In genomic region chr11:63813563-63814382, GRCh38 we compare ENCODE assay signal across 8 cellular contexts. TPM values are rescaled to one million over a fixed set of nuclear protein-coding genes. Genes with fewer than 3 reads are reported as not detected.
DNase-seq lines count a peak whose midpoint lies in the region; ATAC-seq and TF ChIP-seq lines count a peak whose summit lies in the region.

No MANE protein-coding gene starts in this region.

- H3K27ac ChIP-seq in coronary artery, result peak overlapping the region; percentile 65 to 90

- TF ChIP-seq CTCF in coronary artery (IDR thresholded peaks at IDR 0.05), result no peak

- peak; percentile 77 for DNase-seq in GM03348 (ENCODE audit: low spot score)
- peak; percentile 70 for DNase-seq in KG1 (lab: John Stamatoyannopoulos, UW)
- DNase-seq in UCSD-AML1 (lab: John Stamatoyannopoulos, UW; ENCODE audit: unreplicated experiment), result peak; percentile 71
- DNase-seq in coronary artery (ENCODE audit: low spot score), result no peak
- DNase-seq in left colon, result peak; percentile 56
- peak; percentile 25 for DNase-seq in stimulated activated CD4-positive, alpha-beta T cell treated with anti-CD3 and anti-CD28 coated beads, Interleukin-4, amount 100 ng/mL, for 24 hours
- no peak for DNase-seq in DMS153 treated with DMSO at 0.1 percent for 48 hours (lab: John Stamatoyannopoulos, UW; ENCODE audit: unreplicated experiment)

- ATAC-seq in GM21737 (IDR thresholded peaks at IDR 0.05; ENCODE audit: unreplicated experiment) (peak; percentile 26), left colon (peak; percentile 39)

- intact Hi-C loops in left colon (cut with DNase I, micrococcal nuclease), result no loop called here

- H3K4me3 ChIP-seq in coronary artery, result peak overlapping the region; percentile 92

RNA-seq across cellular contexts. Expression of gene SPINDOC, which starts 0.5 kb away (rescaled TPM):
- total RNA-seq in left colon, result 1 to 10 TPM; 6.4 to 7.1 TPM

RNA-seq across cellular contexts. Expression of gene MARK2, which starts 25.1 kb away (rescaled TPM):
- total RNA-seq in left colon, result 100 to 1,000 TPM in 1 of 2 donors, 10 to 100 TPM in 1; 91.8 to 100 TPM

RNA-seq across cellular contexts. Expression of gene ZFTA, which starts 45.2 kb away (rescaled TPM):
- total RNA-seq in left colon, result 1 to 10 TPM; 4.5 to 7.5 TPM

Comparison
In these comparisons a context has a peak if more than half of its experiments do, and no peak if none do; other contexts are left out.
1. DNase-seq: peak in GM03348 (single experiment), KG1 (single experiment), UCSD-AML1 (single experiment), left colon (2 of 2) and stimulated activated CD4-positive, alpha-beta T cell treated with anti-CD3 and anti-CD28 coated beads, Interleukin-4, amount 100 ng/mL, for 24 hours (single experiment); none in coronary artery (single experiment) and DMS153 treated with DMSO at 0.1 percent for 48 hours (single experiment).